ENCODE assay signal across 14 cellular contexts in genomic region chr16:68367891-68368601, GRCh38. TPM values are rescaled to one million over a fixed set of nuclear protein-coding genes. Genes with fewer than 3 reads are reported as not detected.
DNase-seq lines count a peak whose midpoint lies in the region; ATAC-seq, FAIRE-seq and TF ChIP-seq lines count a peak whose summit lies in the region.
"Had no signal": no experiment of that assay in that cellular context is flagged by ENCODE, and none has a peak within 500 bp of the region (broad histone marks: within the 10 kb centered on the region; RNA-seq: fewer than 3 reads in every experiment).

No MANE protein-coding gene starts in this region.

- DNase-seq in activated naive CD4-positive, alpha-beta T cell treated with anti-CD3 and anti-CD28 coated beads for 36 hours = no peak
- DNase-seq in H1 (ENCODE audit: low read depth in 1 of 2, low spot score in 2 of 2) (no peak), LoVo (ENCODE audit: low spot score) (no peak), iPS-NIHi11 (ENCODE audit: low spot score) (no peak)
- DNase-seq in activated CD4-positive, CD25-positive, alpha-beta regulatory T cell treated with anti-CD3 and anti-CD28 coated beads, Interleukin-2, amount 50 U/mL, for 72 hours = no peak
- DNase-seq: gastrocnemius medialis; MV-4-11; SJCRH30; stimulated activated naive CD4-positive, alpha-beta T cell treated with Interleukin-2 at 50 U/mL for 16 hours; uterus had no signal

- H4K20me1 ChIP-seq in OCI-LY3 (ENCODE audit: insufficient read depth, low read length) (no peaks in the 10 kb centered on the region), H1 (replicated peaks in 1 of 2; ENCODE audit: control insufficient read depth in 1 of 2, insufficient read depth in 2 of 2, low read length in 2 of 2) (no peaks in the 10 kb centered on the region)

- POLR2A ChIA-PET in H1 (lab: Charles Lee; ENCODE audit: partially characterized antibody) = interaction anchor here (1.3 to 1.6 kb wide), 3 partner anchors 9 to 16 kb away, joined by 5 to 6 read pairs (median 6); no protein-coding TSS in a partner anchor

- no peak overlapping the region for H3K14ac ChIP-seq in H1 (ENCODE audit: insufficient read length)

- H3K36me3 ChIP-seq in OCI-LY3 (replicated peaks; ENCODE audit: low read depth, low read length) (no peaks in the 10 kb centered on the region), H1 (ENCODE audit: control insufficient read depth in 2 of 4, insufficient read depth in 4 of 4, low read length in 3 of 4) (no peaks in the 10 kb centered on the region)
- H3K36me3 ChIP-seq: gastrocnemius medialis, SJCRH30, uterus had no signal

- intact Hi-C loops in activated naive CD4-positive, alpha-beta T cell treated with anti-CD3 and anti-CD28 coated beads for 36 hours (cut with micrococcal nuclease) = loop anchor here (1.0 to 5.0 kb wide), 3 partner anchors 34 to 142 kb away; no protein-coding TSS in a partner anchor

- no peak overlapping the region for H3K4ac ChIP-seq in H1 (replicated peaks; ENCODE audit: insufficient read length, low read depth, low read length)

- TF ChIP-seq CTCF in OCI-LY3 (IDR thresholded peaks at IDR 0.05; ENCODE audit: low read depth, low read length) (no peak), H1 (IDR thresholded peaks at IDR 0.05; ENCODE audit: control extremely low read depth in 1 of 3, insufficient read depth in 1 of 3, low read depth in 1 of 3, low read length in 3 of 3) (no peak)

- peak overlapping the region; percentile 74 for H3K27ac Mint-ChIP-seq in activated naive CD4-positive, alpha-beta T cell treated with anti-CD3 and anti-CD28 coated beads, Interleukin-2, amount 50 U/mL, for 24 hours
- H3K27ac Mint-ChIP-seq in activated naive CD4-positive, alpha-beta T cell treated with anti-CD3 and anti-CD28 coated beads for 36 hours = no peak overlapping the region

- no peak for TF ChIP-seq POLR2A in H1 (IDR thresholded peaks at IDR 0.05; ENCODE audit: control extremely low read depth in 1 of 2, low read depth in 2 of 2, low read length in 2 of 2)

- H3K4me2 ChIP-seq in OCI-LY3 (ENCODE audit: low read length) = peak overlapping the region; percentile 80
- H3K4me2 ChIP-seq in H1 (ENCODE audit: insufficient read depth in 1 of 2, low read depth in 2 of 2, low read length in 2 of 2) = no peak overlapping the region

- peaks cover 40% of the 10 kb centered on the region for H3K4me1 Mint-ChIP-seq in activated naive CD4-positive, alpha-beta T cell treated with anti-CD3 and anti-CD28 coated beads, Interleukin-2, amount 50 U/mL, for 24 hours
- peaks cover 39% of the 10 kb centered on the region for H3K4me1 Mint-ChIP-seq in activated naive CD4-positive, alpha-beta T cell treated with anti-CD3 and anti-CD28 coated beads for 36 hours (ENCODE audit: low read depth)

- H3K27me3 ChIP-seq in OCI-LY3 (ENCODE audit: low read depth, low read length) = no peaks in the 10 kb centered on the region
- H3K27me3 ChIP-seq in H1 (replicated peaks in 1 of 4; ENCODE audit: control insufficient read depth in 3 of 4, extremely low read depth in 1 of 4, insufficient read depth in 3 of 4, low read length in 3 of 4) = no peaks in the 10 kb centered on the region
- H3K27me3 ChIP-seq: SJCRH30 had no signal

- H3K4me1 ChIP-seq in OCI-LY3 (ENCODE audit: low read length) = peaks cover 49% of the 10 kb centered on the region
- H3K4me1 ChIP-seq in H1 (replicated peaks in 1 of 4; ENCODE audit: control insufficient read depth in 3 of 4, insufficient read depth in 4 of 4, low read length in 3 of 4) = peaks cover 0 to 4% (median 3%) of the 10 kb centered on the region in 4 experiments; a peak in 3 of 7 replicates
- H3K4me1 ChIP-seq: SJCRH30, uterus had no signal

- no peaks in the 10 kb centered on the region for H3K79me1 ChIP-seq in H1 (ENCODE audit: low read depth, low read length)

- FAIRE-seq in H1 (lab: Jason Lieb, UNC) = no peak
- FAIRE-seq: TTC549 had no signal

- no peak overlapping the region for H4K91ac ChIP-seq in H1 (replicated peaks; ENCODE audit: insufficient read length, low read length)

- H2BK5ac ChIP-seq in H1 (ENCODE audit: low read depth, low read length) = no peak overlapping the region

- no peak overlapping the region for H3K4me3 Mint-ChIP-seq in activated naive CD4-positive, alpha-beta T cell treated with anti-CD3 and anti-CD28 coated beads, Interleukin-2, amount 50 U/mL, for 24 hours
- H3K4me3 Mint-ChIP-seq in activated naive CD4-positive, alpha-beta T cell treated with anti-CD3 and anti-CD28 coated beads for 36 hours = no peak overlapping the region

- peak overlapping the region; percentile 56 for H3K4me3 ChIP-seq in OCI-LY3 (ENCODE audit: low read length)
- no peak overlapping the region for H3K4me3 ChIP-seq in H1 (ENCODE audit: extremely low read depth in 1 of 4, insufficient read depth in 2 of 4, low read depth in 3 of 4, low read length in 4 of 4)
- H3K4me3 ChIP-seq: gastrocnemius medialis, SJCRH30, uterus had no signal

- H3K56ac ChIP-seq in H1 (replicated peaks; ENCODE audit: insufficient read length, low read depth, low read length) = no peak overlapping the region

- TF ChIP-seq RAD21 in H1 (IDR thresholded peaks at IDR 0.05 in 1 of 2, conservative IDR thresholded peaks at IDR 0.05 in 1 of 2; ENCODE audit: low read depth in 2 of 2, low read length in 2 of 2) = no peak

- no peaks in the 10 kb centered on the region for H3K9me3 Mint-ChIP-seq in activated naive CD4-positive, alpha-beta T cell treated with anti-CD3 and anti-CD28 coated beads, Interleukin-2, amount 50 U/mL, for 24 hours
- no peaks in the 10 kb centered on the region for H3K9me3 Mint-ChIP-seq in activated naive CD4-positive, alpha-beta T cell treated with anti-CD3 and anti-CD28 coated beads for 36 hours

- H2BK120ac ChIP-seq in H1 (replicated peaks; ENCODE audit: low read depth, low read length) = peak overlapping the region; percentile 33

- H2AFZ ChIP-seq in OCI-LY3 (ENCODE audit: low read depth, low read length) (no peak overlapping the region), H1 (ENCODE audit: low read length) (peak overlapping the region; percentile 51; the same call in 1 of the 2 replicates)

- no peaks in the 10 kb centered on the region for H3K36me3 Mint-ChIP-seq in activated naive CD4-positive, alpha-beta T cell treated with anti-CD3 and anti-CD28 coated beads, Interleukin-2, amount 50 U/mL, for 24 hours
- no peaks in the 10 kb centered on the region for H3K36me3 Mint-ChIP-seq in activated naive CD4-positive, alpha-beta T cell treated with anti-CD3 and anti-CD28 coated beads for 36 hours (ENCODE audit: low read depth)

- TF ChIP-seq EP300 in H1 (IDR thresholded peaks at IDR 0.05; ENCODE audit: borderline replicate concordance in 1 of 2, low read depth in 2 of 2, low read length in 2 of 2) = no peak

- H3K18ac ChIP-seq in H1 (ENCODE audit: extremely low read depth, low read length) = no peak overlapping the region

- no peak overlapping the region for H4K5ac ChIP-seq in H1 (ENCODE audit: insufficient read length, low read depth, low read length)

- peak overlapping the region; percentile 7; the same call in 1 of the 2 replicates for H4K8ac ChIP-seq in H1 (ENCODE audit: extremely low read depth, insufficient read depth, low read length)

- CTCF ChIA-PET in activated naive CD4-positive, alpha-beta T cell treated with anti-CD3 and anti-CD28 coated beads for 36 hours (lab: Charles Lee) = interaction anchor here (0.6 to 2.7 kb wide), 10 partner anchors 12 to 306 kb away, joined by 3 to 15 read pairs (median 4); no protein-coding TSS in a partner anchor
- CTCF ChIA-PET in H1 (lab: Charles Lee; ENCODE audit: partially characterized antibody) = interaction anchor here (0.6 to 14.3 kb wide), 29 partner anchors 8 to 986 kb away, joined by 3 to 221 read pairs (median 5); partner anchors contain the start of gene SMPD3

- no peaks in the 10 kb centered on the region for H3K27me3 Mint-ChIP-seq in activated naive CD4-positive, alpha-beta T cell treated with anti-CD3 and anti-CD28 coated beads, Interleukin-2, amount 50 U/mL, for 24 hours
- peaks cover 3% of the 10 kb centered on the region for H3K27me3 Mint-ChIP-seq in activated naive CD4-positive, alpha-beta T cell treated with anti-CD3 and anti-CD28 coated beads for 36 hours (ENCODE audit: low read depth)

- ATAC-seq in GM21515 (IDR thresholded peaks at IDR 0.05; ENCODE audit: unreplicated experiment) = no peak
- ATAC-seq: gastrocnemius medialis had no signal

- H3K9me3 ChIP-seq in OCI-LY3 (ENCODE audit: insufficient read depth, low read length) (no peaks in the 10 kb centered on the region), H1 (ENCODE audit: insufficient read depth in 2 of 2, low read depth in 1 of 2, low read length in 1 of 2) (no peaks in the 10 kb centered on the region)
- H3K9me3 ChIP-seq: gastrocnemius medialis, SJCRH30, uterus had no signal

- H3K9ac ChIP-seq in OCI-LY3 (ENCODE audit: low read length) (peak overlapping the region; percentile 35; the same call in 1 of the 2 replicates), H1 (replicated peaks in 1 of 4; ENCODE audit: extremely low read depth in 1 of 4, low read depth in 3 of 4, low read length in 3 of 4) (no peak overlapping the region)

- H2AK5ac ChIP-seq in H1 (ENCODE audit: low read depth, low read length) = no peak overlapping the region

- H2BK20ac ChIP-seq in H1 (ENCODE audit: low read length) = 0 out of 2 replicates have a peak overlapping the region, but pooled peaks have one; percentile 55

- 92% methylated on average over 17 of the region's 20 CpGs; no CpG with 5 or more reads in 1 of the 2 experiments for WGBS in H1 (ENCODE audit: extremely low coverage in 1 of 2, insufficient coverage in 1 of 2, insufficient read length in 1 of 2, insufficient replicate concordance in 2 of 2, low coverage in 1 of 2, low lambda C conversion rate in 2 of 2, missing lambda C conversion rate in 1 of 2), 2 experiments

- H3K79me2 ChIP-seq in OCI-LY3 (ENCODE audit: low read length) = no peaks in the 10 kb centered on the region
- no peaks in the 10 kb centered on the region for H3K79me2 ChIP-seq in H1 (ENCODE audit: control insufficient read depth in 1 of 2, insufficient read depth in 2 of 2, low read length in 2 of 2)

- H3K27ac ChIP-seq in OCI-LY3 (ENCODE audit: low read length) (peak overlapping the region; percentile 49), H1 (ENCODE audit: low read depth, low read length) (no peak overlapping the region)
- H3K27ac ChIP-seq: gastrocnemius medialis, SJCRH30, uterus had no signal

- H2BK15ac ChIP-seq in H1 (ENCODE audit: low read length) = 0 out of 2 replicates have a peak overlapping the region, but pooled peaks have one; percentile 61

- H3K23me2 ChIP-seq in H1 (ENCODE audit: low read depth, low read length) = no peaks in the 10 kb centered on the region

- no peak overlapping the region for H3K23ac ChIP-seq in H1 (ENCODE audit: insufficient read length)

- peak overlapping the region; percentile 60; the same call in 1 of the 2 replicates for H2BK12ac ChIP-seq in H1 (ENCODE audit: low read depth, low read length)

RNA-seq across cellular contexts. Expression of gene PRMT7, which starts 57.2 kb away (rescaled TPM):
- 10 to 100 TPM; 51.6 to 52.4 TPM for total RNA-seq in activated naive CD4-positive, alpha-beta T cell treated with anti-CD3 and anti-CD28 coated beads for 36 hours
- 48.2 and 48.7 TPM in 2 replicates for total RNA-seq in H1 (2021; fragmentation: NEBNext Ultra II Directional; extraction: Animal tissue kit (Norgen Biotek cat#: 25700))
- 49.3 and 67.4 TPM in 2 replicates for polyA plus RNA-seq in H1 (2011; rRNA removed)
- 70.2 TPM for polyA plus RNA-seq in H1 (2011; cell fraction: cytosol; rRNA removed)
- 200 TPM for polyA plus RNA-seq in H1 (2011; cell fraction: nucleus; rRNA removed)
- polyA plus RNA-seq in H1 (2012, experiment 1 of 2) = 48.4 to 57.0 TPM (median 53.5 TPM) in 4 replicates
- 53.6 TPM for polyA plus RNA-seq in H1 (2012, experiment 2 of 2)
- polyA plus RNA-seq in H1 (2013, experiment 1 of 2) = 37.0 TPM
- 33.0 TPM for polyA plus RNA-seq in H1 (2013, experiment 2 of 2)
- polyA minus RNA-seq in H1 (2011; rRNA and poly(A)+ RNA removed) = 65.7 and 68.2 TPM in 2 replicates
- polyA minus RNA-seq in H1 (2011; cell fraction: cytosol; rRNA and poly(A)+ RNA removed) = 44.0 TPM
- polyA minus RNA-seq in H1 (2011; cell fraction: nucleus; rRNA and poly(A)+ RNA removed) = 57.0 TPM

RNA-seq across cellular contexts. Expression of gene SLC7A6OS, which starts 57.3 kb away (rescaled TPM):
- 10 to 100 TPM; 23.0 to 26.4 TPM for total RNA-seq in activated naive CD4-positive, alpha-beta T cell treated with anti-CD3 and anti-CD28 coated beads for 36 hours
- total RNA-seq in H1 (2021; fragmentation: NEBNext Ultra II Directional; extraction: Animal tissue kit (Norgen Biotek cat#: 25700)) = 16.4 and 21.3 TPM in 2 replicates
- polyA plus RNA-seq in H1 (2011; rRNA removed) = 7.3 and 7.6 TPM in 2 replicates
- 12.4 TPM for polyA plus RNA-seq in H1 (2011; cell fraction: cytosol; rRNA removed)
- polyA plus RNA-seq in H1 (2011; cell fraction: nucleus; rRNA removed) = 15.3 TPM
- polyA plus RNA-seq in H1 (2012, experiment 1 of 2) = 9.3 to 16.0 TPM (median 12.7 TPM) in 4 replicates
- 3.8 TPM for polyA plus RNA-seq in H1 (2012, experiment 2 of 2)
- polyA plus RNA-seq in H1 (2013, experiment 1 of 2) = 10.4 TPM
- polyA plus RNA-seq in H1 (2013, experiment 2 of 2) = 9.0 TPM
- 10.2 and 11.4 TPM in 2 replicates for polyA minus RNA-seq in H1 (2011; rRNA and poly(A)+ RNA removed)
- 6.2 TPM for polyA minus RNA-seq in H1 (2011; cell fraction: cytosol; rRNA and poly(A)+ RNA removed)
- 18.8 TPM for polyA minus RNA-seq in H1 (2011; cell fraction: nucleus; rRNA and poly(A)+ RNA removed)
